In the genomic region with DNA sequence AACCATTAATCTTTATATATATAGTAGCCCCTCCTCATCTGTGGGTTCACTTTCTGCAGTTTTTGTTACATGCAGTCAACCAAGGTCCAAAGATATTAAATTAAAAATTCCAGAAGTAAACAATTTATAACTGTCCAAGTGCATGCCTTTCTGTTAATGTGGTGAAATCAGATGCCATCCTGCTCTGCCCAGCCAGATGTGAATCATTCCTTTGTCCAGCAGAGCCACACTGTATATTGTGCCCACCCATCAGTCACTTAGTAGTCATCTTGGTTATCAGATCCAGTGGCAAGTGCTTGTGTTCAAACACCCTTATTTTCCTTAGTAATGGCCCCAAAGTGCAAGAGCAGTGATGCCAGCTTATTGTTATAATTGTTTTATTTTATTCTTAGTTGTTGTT, we compare ENCODE assay signal across 21 cellular contexts. TPM values are rescaled to one million over a fixed set of nuclear protein-coding genes. Genes with fewer than 3 reads are reported as not detected.
DNase-seq lines count a peak whose midpoint lies in the region; ATAC-seq and TF ChIP-seq lines count a peak whose summit lies in the region.
"Had no signal": no experiment of that assay in that cellular context is flagged by ENCODE, and none has a peak within 500 bp of the region (broad histone marks: within the 10 kb centered on the region; RNA-seq: fewer than 3 reads in every experiment).

No MANE protein-coding gene starts in this region.

- no peak for TF ChIP-seq CTCF in RWPE2 (IDR thresholded peaks at IDR 0.05; ENCODE audit: poor library complexity, severe bottlenecking)
- no peak for TF ChIP-seq CTCF in chondrocyte (IDR thresholded peaks at IDR 0.05)

- H3K4me3 Mint-ChIP-seq in chondrocyte (ENCODE audit: unreplicated experiment): no peak overlapping the region
- H3K4me3 Mint-ChIP-seq: CD4-positive, CD25-positive, alpha-beta regulatory T cell; HFFc6; IgD-negative memory B cell had no signal

- peak; percentile 51 for DNase-seq in COLO829 (ENCODE audit: low spot score)
- peak; percentile 30 for DNase-seq in HT1080 (ENCODE audit: low read depth)
- no peak for DNase-seq in RWPE2 (ENCODE audit: low spot score)
- peak; percentile 21 for DNase-seq in foreskin melanocyte
- DNase-seq in NCI-H748 treated with DMSO at 0.1 percent for 48 hours (lab: John Stamatoyannopoulos, UW): no peak
- no peak for DNase-seq in chondrocyte (ENCODE audit: low spot score)
- no peak for DNase-seq in stimulated activated CD4-positive, alpha-beta T cell treated with anti-CD3 and anti-CD28 coated beads, Interleukin-12 subunit alpha, Interleukin-12 subunit beta, amount 100 ng/mL, for 4 hours
- no peak for DNase-seq in caudate nucleus (lab: John Stamatoyannopoulos, UW)
- DNase-seq: ACHN; BE2C; C1 segment of cervical spinal cord; CD4-positive, CD25-positive, alpha-beta regulatory T cell; DMS79 treated with DMSO at 0.1 percent for 48 hours; GF-D8; GOT3; H7; HFFc6; KBM-7 had no signal

- no peaks in the 10 kb centered on the region for H3K36me3 ChIP-seq in RWPE2 (ENCODE audit: low read depth)
- H3K36me3 ChIP-seq: BE2C had no signal

- H3K4me1 Mint-ChIP-seq in chondrocyte (ENCODE audit: low read depth): no peaks in the 10 kb centered on the region
- H3K4me1 Mint-ChIP-seq: CD4-positive, CD25-positive, alpha-beta regulatory T cell had no signal

- H3K4me3 ChIP-seq in RWPE2 (ENCODE audit: severe bottlenecking): no peak overlapping the region

- H3K9me3 ChIP-seq in RWPE2 (ENCODE audit: severe bottlenecking): no peaks in the 10 kb centered on the region
- H3K9me3 ChIP-seq: BE2C had no signal

- peaks cover 11% of the 10 kb centered on the region for H3K9me3 Mint-ChIP-seq in chondrocyte (ENCODE audit: low read depth)
- H3K9me3 Mint-ChIP-seq: HFFc6 had no signal

- ATAC-seq in RWPE2 (ENCODE audit: low read depth): peak; percentile 44; the same call in 1 of the 3 replicates
- ATAC-seq: HCT116, HepG2 had no signal

- no peaks in the 10 kb centered on the region for H3K27me3 Mint-ChIP-seq in chondrocyte (ENCODE audit: low read depth)
- H3K27me3 Mint-ChIP-seq: IgD-negative memory B cell had no signal

- H3K27ac Mint-ChIP-seq in chondrocyte (ENCODE audit: unreplicated experiment): no peak overlapping the region
- H3K27ac Mint-ChIP-seq: CD4-positive, CD25-positive, alpha-beta regulatory T cell; HFFc6; IgD-negative memory B cell had no signal

- no peaks in the 10 kb centered on the region for H3K27me3 ChIP-seq in RWPE2 (ENCODE audit: insufficient read depth, poor library complexity, severe bottlenecking)
- H3K27me3 ChIP-seq: BE2C had no signal

- H3K27ac ChIP-seq in RWPE2 (ENCODE audit: poor library complexity, severe bottlenecking) (no peak overlapping the region), caudate nucleus (ENCODE audit: low read depth, low read length) (no peak overlapping the region)

- no peaks in the 10 kb centered on the region for H3K36me3 Mint-ChIP-seq in chondrocyte (ENCODE audit: low read depth)
- H3K36me3 Mint-ChIP-seq: CD4-positive, CD25-positive, alpha-beta regulatory T cell had no signal

- no peaks in the 10 kb centered on the region for H3K4me1 ChIP-seq in RWPE2 (ENCODE audit: insufficient read depth, poor library complexity, severe bottlenecking)
- H3K4me1 ChIP-seq: BE2C had no signal

RNA-seq across cellular contexts. Expression of a gene that starts 17.2 kb away (rescaled TPM):
- total RNA-seq in HT1080 (2014; rRNA removed; shearing (Covaris generic)): 0.63 and 0.73 TPM in 2 replicates
- 1.5 and 1.6 TPM in 2 replicates for polyA plus RNA-seq in HT1080 (2015; cell fraction: cytosol; rRNA removed)
- polyA plus RNA-seq in HT1080 (2015; cell fraction: nucleus; rRNA removed): 5.0 and 5.5 TPM in 2 replicates
- 9.3 to 14.0 TPM (median 10.6 TPM) in 3 replicates for total RNA-seq in chondrocyte
- total RNA-seq: HepG2 had no signal
- polyA plus RNA-seq: HepG2, IgD-negative memory B cell had no signal

Comparison
In these comparisons a context has a peak if more than half of its experiments do, and no peak if none do; other contexts are left out.
1. DNase-seq: peak in COLO829 (single experiment), HT1080 (single experiment) and foreskin melanocyte (single experiment); none in RWPE2 (single experiment), NCI-H748 treated with DMSO at 0.1 percent for 48 hours (single experiment), chondrocyte (single experiment), stimulated activated CD4-positive, alpha-beta T cell treated with anti-CD3 and anti-CD28 coated beads, Interleukin-12 subunit alpha, Interleukin-12 subunit beta, amount 100 ng/mL, for 4 hours (single experiment) and caudate nucleus (0 of 61).